Comparison of ENCODE assay signal across 9 cellular contexts in genomic region chrX:104168127-104168526, GRCh38. TPM values are rescaled to one million over a fixed set of nuclear protein-coding genes. Genes with fewer than 3 reads are reported as not detected.
A peak's percentile ranks its signal among the peaks of the same experiment; 100 is the strongest.
DNase-seq lines count a peak whose midpoint lies in the region; ATAC-seq and TF ChIP-seq lines count a peak whose summit lies in the region.
"Had no signal": no experiment of that assay in that cellular context is flagged by ENCODE, and none has a peak within 500 bp of the region (broad histone marks: within the 10 kb centered on the region; RNA-seq: fewer than 3 reads in every experiment).

No MANE protein-coding gene starts in this region.

- H3K4me1 ChIP-seq in iPS-15b (ENCODE audit: control insufficient read depth, insufficient read depth, low read length) (peaks cover 5% of the 10 kb centered on the region), thoracic aorta (ENCODE audit: control insufficient read depth in 1 of 2, low read depth in 2 of 2) (peaks cover 4 to 17% of the 10 kb centered on the region in 2 donors)

- ATAC-seq in thoracic aorta (ENCODE audit: insufficient number of reproducible peaks, low FRiP score, low read depth), result no peak
- ATAC-seq in GM19023 (IDR thresholded peaks at IDR 0.05; ENCODE audit: unreplicated experiment), result no peak

- no peak overlapping the region for H3K27ac Mint-ChIP-seq in activated naive CD4-positive, alpha-beta T cell treated with anti-CD3 and anti-CD28 coated beads, Interleukin-2, amount 50 U/mL, for 24 hours
- no peak overlapping the region for H3K27ac Mint-ChIP-seq in activated CD4-positive, alpha-beta memory T cell treated with anti-CD3 and anti-CD28 coated beads for 36 hours

- POLR2A ChIA-PET in activated CD4-positive, alpha-beta memory T cell treated with anti-CD3 and anti-CD28 coated beads for 36 hours (lab: Charles Lee), result no interaction called here

- H3K27ac ChIP-seq in thoracic aorta, result peak overlapping the region in 1 of 2 donors; percentile 82

- H3K4me3 Mint-ChIP-seq in activated naive CD4-positive, alpha-beta T cell treated with anti-CD3 and anti-CD28 coated beads, Interleukin-2, amount 50 U/mL, for 24 hours, result peak overlapping the region; percentile 86
- peak overlapping the region; percentile 72 for H3K4me3 Mint-ChIP-seq in activated CD4-positive, alpha-beta memory T cell treated with anti-CD3 and anti-CD28 coated beads for 36 hours

- intact Hi-C loops in activated CD4-positive, alpha-beta memory T cell treated with anti-CD3 and anti-CD28 coated beads for 36 hours (cut with micrococcal nuclease), result no loop called here

- DNase-seq in activated naive CD4-positive, alpha-beta T cell treated with Interleukin-2 at 50 U/mL for 16 hours, result no peak
- DNase-seq in activated CD4-positive, alpha-beta memory T cell treated with anti-CD3 and anti-CD28 coated beads for 36 hours, result no peak
- DNase-seq in thoracic aorta (ENCODE audit: low spot score) (no peak), NCI-H510A treated with DMSO at 0.1 percent for 48 hours (lab: John Stamatoyannopoulos, UW) (no peak), GM19240 (ENCODE audit: insufficient read length, low spot score) (no peak)
- DNase-seq: activated CD8-positive, alpha-beta memory T cell treated with anti-CD3 and anti-CD28 coated beads, Interleukin-2, amount 50 U/mL, for 4 hours had no signal

- H3K36me3 Mint-ChIP-seq in activated naive CD4-positive, alpha-beta T cell treated with anti-CD3 and anti-CD28 coated beads, Interleukin-2, amount 50 U/mL, for 24 hours, result no peaks in the 10 kb centered on the region
- H3K36me3 Mint-ChIP-seq in activated CD4-positive, alpha-beta memory T cell treated with anti-CD3 and anti-CD28 coated beads for 36 hours, result peaks cover 5% of the 10 kb centered on the region

- H3K4me1 Mint-ChIP-seq in activated naive CD4-positive, alpha-beta T cell treated with anti-CD3 and anti-CD28 coated beads, Interleukin-2, amount 50 U/mL, for 24 hours, result peaks cover 48% of the 10 kb centered on the region
- H3K4me1 Mint-ChIP-seq in activated CD4-positive, alpha-beta memory T cell treated with anti-CD3 and anti-CD28 coated beads for 36 hours (ENCODE audit: low read depth), result peaks cover 35% of the 10 kb centered on the region

- no peak for TF ChIP-seq CTCF in thoracic aorta (IDR thresholded peaks at IDR 0.05)

- H3K27me3 Mint-ChIP-seq in activated naive CD4-positive, alpha-beta T cell treated with anti-CD3 and anti-CD28 coated beads, Interleukin-2, amount 50 U/mL, for 24 hours, result no peaks in the 10 kb centered on the region
- H3K27me3 Mint-ChIP-seq in activated CD4-positive, alpha-beta memory T cell treated with anti-CD3 and anti-CD28 coated beads for 36 hours, result no peaks in the 10 kb centered on the region

- no peaks in the 10 kb centered on the region for H3K9me3 Mint-ChIP-seq in activated naive CD4-positive, alpha-beta T cell treated with anti-CD3 and anti-CD28 coated beads, Interleukin-2, amount 50 U/mL, for 24 hours
- H3K9me3 Mint-ChIP-seq in activated CD4-positive, alpha-beta memory T cell treated with anti-CD3 and anti-CD28 coated beads for 36 hours, result no peaks in the 10 kb centered on the region

- peak overlapping the region; percentile 88 for H3K4me3 ChIP-seq in iPS-15b (ENCODE audit: low read depth, low read length)
- H3K4me3 ChIP-seq in thoracic aorta, result peak overlapping the region; percentile 83

- no peaks in the 10 kb centered on the region for H3K9me3 ChIP-seq in iPS-15b (ENCODE audit: control insufficient read depth, insufficient read depth, low read length)
- no peaks in the 10 kb centered on the region for H3K9me3 ChIP-seq in thoracic aorta

- no peak overlapping the region for H3K9ac ChIP-seq in iPS-15b (ENCODE audit: low read depth, low read length)

- CTCF ChIA-PET in activated CD4-positive, alpha-beta memory T cell treated with anti-CD3 and anti-CD28 coated beads for 36 hours (lab: Charles Lee), result no interaction called here

- H3K36me3 ChIP-seq in iPS-15b (ENCODE audit: control insufficient read depth, insufficient read depth, low read length) (no peaks in the 10 kb centered on the region), thoracic aorta (no peaks in the 10 kb centered on the region)

- H3K27me3 ChIP-seq in iPS-15b (ENCODE audit: control insufficient read depth, insufficient read depth, low read length) (no peaks in the 10 kb centered on the region), thoracic aorta (replicated peaks; ENCODE audit: insufficient read depth) (no peaks in the 10 kb centered on the region)

RNA-seq across cellular contexts. Expression of gene FAM199X, which starts 1.9 kb away (rescaled TPM):
- total RNA-seq in activated CD4-positive, alpha-beta memory T cell treated with anti-CD3 and anti-CD28 coated beads for 36 hours, result 1 to 10 TPM; 8.3 to 9.1 TPM
- 10 to 100 TPM; 20.7 to 22.7 TPM for total RNA-seq in thoracic aorta

RNA-seq across cellular contexts. Expression of gene SLC25A53, which starts 11.3 kb away (rescaled TPM):
- total RNA-seq in activated CD4-positive, alpha-beta memory T cell treated with anti-CD3 and anti-CD28 coated beads for 36 hours, result 1 to 10 TPM; 3.6 to 4.2 TPM
- 10 to 100 TPM; 11.4 to 12.9 TPM for total RNA-seq in thoracic aorta

RNA-seq across cellular contexts. Expression of gene ZCCHC18, which starts 55.8 kb away (rescaled TPM):
- under 1 TPM; 0.36 to 0.77 TPM for total RNA-seq in activated CD4-positive, alpha-beta memory T cell treated with anti-CD3 and anti-CD28 coated beads for 36 hours
- total RNA-seq in thoracic aorta, result 1 to 10 TPM in 1 of 2 donors, under 1 TPM in 1; 0.49 to 3.9 TPM
